In the genomic region with DNA sequence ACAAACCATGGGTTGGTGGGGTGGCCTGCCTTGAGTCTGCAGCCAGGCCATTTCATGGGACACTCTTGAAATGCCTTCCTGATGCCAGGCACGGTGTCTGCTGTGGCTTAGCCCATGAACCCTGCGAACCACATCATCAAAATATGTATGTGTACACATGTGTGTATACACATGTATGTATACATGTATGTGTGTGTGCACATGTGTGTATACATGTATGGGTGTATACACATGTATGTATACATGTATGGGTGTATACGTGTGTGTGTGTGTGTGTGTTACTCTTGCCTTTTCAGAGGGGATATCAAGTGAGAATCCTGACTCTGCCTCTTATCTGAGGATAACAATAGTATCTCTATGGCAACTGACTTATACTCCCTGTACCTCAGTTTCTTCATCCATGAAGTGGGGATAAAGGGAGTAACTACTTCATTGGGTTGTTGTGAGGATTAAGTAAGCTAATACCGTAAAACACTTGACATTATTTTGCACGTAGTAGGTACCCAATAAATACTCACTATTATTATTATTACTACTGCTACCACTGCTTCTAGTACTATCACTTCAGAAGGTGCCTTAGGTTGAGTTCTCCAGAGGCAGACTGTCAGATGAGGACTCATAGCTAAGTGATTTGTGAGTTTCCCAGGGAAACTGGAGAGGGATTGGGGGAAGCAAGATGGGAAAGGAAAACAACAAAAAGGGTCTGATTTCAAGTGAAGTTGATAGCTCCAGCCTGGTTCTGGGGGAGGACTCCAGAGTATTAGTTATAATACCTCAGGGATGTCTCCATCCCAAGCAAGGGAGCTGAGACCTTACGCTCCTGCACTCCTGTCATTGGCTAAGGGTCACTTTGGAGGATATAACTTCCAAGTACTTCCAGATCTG, we compare ENCODE assay signal across 37 cellular contexts.
"Had no signal": no experiment of that assay in that cellular context is flagged by ENCODE, and none has a peak within 500 bp of the region (broad histone marks: within the 10 kb centered on the region; RNA-seq: fewer than 3 reads in every experiment).

No MANE protein-coding gene starts in this region.

- H3K9me3 Mint-ChIP-seq: activated CD4-positive, alpha-beta memory T cell treated with anti-CD3 and anti-CD28 coated beads, Interleukin-2, amount 10 ng/mL, durations not matched to agents 7 days and 5 days; activated naive CD8-positive, alpha-beta T cell treated with anti-CD3 and anti-CD28 coated beads for 36 hours; activated T-cell treated with anti-CD3 and anti-CD28 coated beads, Interleukin-2, amount 50 U/mL, for 72 hours; activated T-helper 17 cell treated with anti-CD3 and anti-CD28 coated beads, Interleukin-2, amount 50 U/mL, for 72 hours had no signal

- ATAC-seq: activated T-cell treated with anti-CD3 and anti-CD28 coated beads, Interleukin-2, amount 50 U/mL, for 72 hours; activated T-helper 17 cell treated with anti-CD3 and anti-CD28 coated beads, Interleukin-2, amount 50 U/mL, for 72 hours; PC-3; Right ventricle myocardium inferior had no signal

- H3K4me3 Mint-ChIP-seq: activated CD4-positive, alpha-beta memory T cell treated with anti-CD3 and anti-CD28 coated beads, Interleukin-2, amount 10 ng/mL, durations not matched to agents 7 days and 5 days; activated naive CD8-positive, alpha-beta T cell treated with anti-CD3 and anti-CD28 coated beads for 36 hours; activated T-cell treated with anti-CD3 and anti-CD28 coated beads, Interleukin-2, amount 50 U/mL, for 72 hours; activated T-helper 17 cell treated with anti-CD3 and anti-CD28 coated beads, Interleukin-2, amount 50 U/mL, for 72 hours had no signal

- H3K36me3 Mint-ChIP-seq: activated naive CD8-positive, alpha-beta T cell treated with anti-CD3 and anti-CD28 coated beads for 36 hours had no signal

- FAIRE-seq: RCC 7860 had no signal

- H3K27ac ChIP-seq: RWPE1, WERI-Rb-1 had no signal

- DNase-seq: activated CD4-positive, alpha-beta memory T cell treated with anti-CD3 and anti-CD28 coated beads, Interleukin-2, amount 10 ng/mL, durations not matched to agents 7 days and 5 days; activated CD4-positive, alpha-beta T cell treated with anti-CD3 and anti-CD28 coated beads for 1 hour; activated CD4-positive, alpha-beta T cell treated with anti-CD3 and anti-CD28 coated beads for 48 hours; activated CD4-positive, CD25-positive, alpha-beta regulatory T cell; activated effector memory CD4-positive, alpha-beta T cell treated with anti-CD3 and anti-CD28 coated beads, Interleukin-2, amount 50 U/mL, for 16 hours; activated naive CD4-positive, alpha-beta T cell; activated naive CD4-positive, alpha-beta T cell treated with anti-CD3 and anti-CD28 coated beads, Interleukin-2, amount 50 U/mL, for 16 hours; activated naive CD8-positive, alpha-beta T cell treated with anti-CD3 and anti-CD28 coated beads for 36 hours; activated T-cell treated with anti-CD3 and anti-CD28 coated beads, Interleukin-2, amount 50 U/mL, for 1 hour; activated T-cell treated with anti-CD3 and anti-CD28 coated beads, Interleukin-2, amount 50 U/mL, for 72 hours; amniotic stem cell; caudate nucleus; cerebellar nuclear complex; Kasumi-1; MG63; NCI-H1048; NCI-H1105 treated with DMSO at 0.1 percent for 48 hours; NCI-H1436; NCI-H1694; NCI-H1930; NCI-H2081 treated with DMSO at 0.1 percent for 48 hours; NCI-H2171; NCI-H510A; NCI-H526; NCI-H748 treated with DMSO at 0.1 percent for 48 hours; NK-92 treated with Interleukin-12 subunit alpha and Interleukin-12 subunit beta, amount 100 ng/mL, for 24 hours; SIG-M5; SW 1271; T-helper 1 cell; T-helper 2 cell; T1000; WERI-Rb-1 had no signal

- H3K4me3 ChIP-seq: MG63 had no signal

- H3K27me3 Mint-ChIP-seq: activated CD4-positive, alpha-beta memory T cell treated with anti-CD3 and anti-CD28 coated beads, Interleukin-2, amount 10 ng/mL, durations not matched to agents 7 days and 5 days; activated naive CD8-positive, alpha-beta T cell treated with anti-CD3 and anti-CD28 coated beads for 36 hours; activated T-helper 17 cell treated with anti-CD3 and anti-CD28 coated beads, Interleukin-2, amount 50 U/mL, for 72 hours had no signal

- H3K36me3 ChIP-seq: MG63, WERI-Rb-1 had no signal

- H3K27me3 ChIP-seq: MG63 had no signal

- H3K27ac Mint-ChIP-seq: activated CD4-positive, alpha-beta memory T cell treated with anti-CD3 and anti-CD28 coated beads, Interleukin-2, amount 10 ng/mL, durations not matched to agents 7 days and 5 days; activated naive CD8-positive, alpha-beta T cell treated with anti-CD3 and anti-CD28 coated beads for 36 hours; activated T-cell treated with anti-CD3 and anti-CD28 coated beads, Interleukin-2, amount 50 U/mL, for 72 hours; activated T-helper 17 cell treated with anti-CD3 and anti-CD28 coated beads, Interleukin-2, amount 50 U/mL, for 72 hours had no signal

- H3K9me3 ChIP-seq: MG63 had no signal

- H3K4me1 Mint-ChIP-seq: activated CD4-positive, alpha-beta memory T cell treated with anti-CD3 and anti-CD28 coated beads, Interleukin-2, amount 10 ng/mL, durations not matched to agents 7 days and 5 days; activated naive CD8-positive, alpha-beta T cell treated with anti-CD3 and anti-CD28 coated beads for 36 hours; activated T-helper 17 cell treated with anti-CD3 and anti-CD28 coated beads, Interleukin-2, amount 50 U/mL, for 72 hours had no signal
